ENCODE assay signal across 29 cellular contexts in the genomic region with DNA sequence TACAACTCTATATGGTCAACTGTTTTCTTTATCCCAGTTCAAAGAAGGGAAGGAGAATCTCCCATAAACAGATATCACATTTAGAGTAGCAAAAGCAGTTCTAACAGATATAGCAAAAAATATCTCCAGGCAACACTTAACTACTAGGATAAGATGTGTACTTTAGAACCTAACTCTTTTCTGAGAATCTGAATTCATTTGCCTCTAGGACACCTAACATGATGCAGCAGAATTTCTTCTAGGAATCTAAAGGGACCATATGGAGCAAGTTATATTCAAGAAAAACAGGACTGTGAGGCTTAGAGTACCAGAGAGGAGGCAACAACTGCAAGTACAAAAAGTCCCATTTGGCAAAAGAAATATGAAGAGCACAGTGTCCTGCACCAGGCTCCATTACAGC.
"Had no signal": no experiment of that assay in that cellular context is flagged by ENCODE, and none has a peak within 500 bp of the region (broad histone marks: within the 10 kb centered on the region; RNA-seq: fewer than 3 reads in every experiment).

No MANE protein-coding gene starts in this region.

- H3K4me1 Mint-ChIP-seq: endodermal cell had no signal

- FAIRE-seq: colon, endometrium, endothelial cell of umbilical vein, frontal cortex had no signal

- H3K36me3 ChIP-seq: colonic mucosa, esophagus muscularis mucosa, esophagus squamous epithelium, gastrocnemius medialis, gastroesophageal sphincter, heart left ventricle, heart right ventricle had no signal

- H3K9me3 Mint-ChIP-seq: effector memory CD8-positive, alpha-beta T cell had no signal

- H3K27ac Mint-ChIP-seq: dendritic cell treated with granulocyte-macrophage colony-stimulating factor and Interleukin-4, amounts not matched to agents 40 ng/mL and 50 ng/mL, for 4 days; effector memory CD8-positive, alpha-beta T cell; endodermal cell had no signal

- H3K4me3 ChIP-seq: colonic mucosa, coronary artery, dorsolateral prefrontal cortex, esophagus muscularis mucosa, esophagus squamous epithelium, gastrocnemius medialis, gastroesophageal sphincter, heart left ventricle, heart right ventricle had no signal

- ATAC-seq: effector memory CD8-positive, alpha-beta T cell; esophagus mucosa; foreskin keratinocyte; gastrocnemius medialis; gastroesophageal sphincter; heart left ventricle; heart right ventricle had no signal

- H3K4me3 Mint-ChIP-seq: dendritic cell treated with granulocyte-macrophage colony-stimulating factor and Interleukin-4, amounts not matched to agents 40 ng/mL and 50 ng/mL, for 4 days; effector memory CD8-positive, alpha-beta T cell; endodermal cell had no signal

- H3K27ac ChIP-seq: colonic mucosa, coronary artery, epithelial cell of prostate, esophagus muscularis mucosa, esophagus squamous epithelium, foreskin keratinocyte, gastrocnemius medialis, gastroesophageal sphincter, heart left ventricle, heart right ventricle had no signal

- H3K27me3 ChIP-seq: colonic mucosa, dorsolateral prefrontal cortex, esophagus muscularis mucosa, esophagus squamous epithelium, foreskin keratinocyte, gastrocnemius medialis, gastroesophageal sphincter, heart left ventricle, heart right ventricle had no signal

- H3K27me3 Mint-ChIP-seq: dendritic cell treated with granulocyte-macrophage colony-stimulating factor and Interleukin-4, amounts not matched to agents 40 ng/mL and 50 ng/mL, for 4 days had no signal

- H3K4me1 ChIP-seq: colonic mucosa, esophagus muscularis mucosa, esophagus squamous epithelium, foreskin keratinocyte, gastroesophageal sphincter, heart left ventricle, heart right ventricle had no signal

- DNase-seq: colonic mucosa; cortex of kidney; dermis blood vessel endothelial cell; dorsolateral prefrontal cortex; effector CD4-positive, alpha-beta T cell; effector CD8-positive, alpha-beta T cell; effector memory CD4-positive, alpha-beta T cell; effector memory CD8-positive, alpha-beta T cell; endodermal cell; erythroblast; esophagus squamous epithelium; foreskin fibroblast; foreskin keratinocyte; foreskin melanocyte; gastrocnemius medialis; glutamatergic neuron; head of caudate nucleus; heart left ventricle; heart right ventricle had no signal

- H3K9me3 ChIP-seq: colonic mucosa, esophagus muscularis mucosa, gastrocnemius medialis, gastroesophageal sphincter had no signal
